In the genomic region with DNA sequence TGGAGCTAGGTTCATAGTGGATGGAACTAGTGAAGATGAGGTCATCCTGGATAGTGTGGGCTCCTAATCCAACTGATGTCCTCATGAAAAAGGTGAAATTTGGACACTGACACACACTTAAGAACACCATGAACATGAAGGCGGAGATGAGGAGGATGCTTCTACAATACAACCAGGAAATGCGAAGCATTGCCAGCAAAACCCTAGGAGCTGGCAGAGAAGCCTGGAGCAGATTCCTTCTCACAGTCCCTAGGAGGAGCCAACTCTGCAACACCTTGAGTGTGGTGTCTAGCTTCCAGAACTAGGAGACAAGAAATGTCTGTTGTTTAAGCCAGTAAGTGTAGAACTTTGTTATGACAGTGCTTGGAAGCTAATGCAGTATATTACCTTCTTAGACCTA, we compare ENCODE assay signal across 21 cellular contexts.
"Had no signal": no experiment of that assay in that cellular context is flagged by ENCODE, and none has a peak within 500 bp of the region (broad histone marks: within the 10 kb centered on the region; RNA-seq: fewer than 3 reads in every experiment).

No MANE protein-coding gene starts in this region.

- H3K9me3 Mint-ChIP-seq: activated CD4-positive, alpha-beta memory T cell treated with anti-CD3 and anti-CD28 coated beads for 36 hours had no signal

- H3K27ac Mint-ChIP-seq: activated CD4-positive, alpha-beta memory T cell treated with anti-CD3 and anti-CD28 coated beads for 36 hours; activated T-helper 1 cell treated with anti-CD3 and anti-CD28 coated beads, Interleukin-12 subunit alpha, Interleukin-12 subunit beta, Interleukin-2, Interleukin-4 antibody, amounts not matched to agents 30 ng/mL and 10 ng/mL and 1 ng/mL, durations not matched to agents 14 hours and 24 hours and 36 hours had no signal

- H3K27me3 ChIP-seq: body of pancreas, colonic mucosa, esophagus squamous epithelium had no signal

- H3K4me1 ChIP-seq: body of pancreas, colonic mucosa, gastroesophageal sphincter, tibial artery had no signal

- H3K36me3 ChIP-seq: colonic mucosa, esophagus squamous epithelium, gastroesophageal sphincter, tibial artery had no signal

- ATAC-seq: body of pancreas; effector memory CD8-positive, alpha-beta T cell; gastroesophageal sphincter; left cardiac atrium had no signal

- H3K27me3 Mint-ChIP-seq: activated CD4-positive, alpha-beta memory T cell treated with anti-CD3 and anti-CD28 coated beads for 36 hours; effector memory CD8-positive, alpha-beta T cell had no signal

- H3K4me3 Mint-ChIP-seq: activated CD4-positive, alpha-beta memory T cell treated with anti-CD3 and anti-CD28 coated beads for 36 hours; activated T-helper 1 cell treated with anti-CD3 and anti-CD28 coated beads, Interleukin-12 subunit alpha, Interleukin-12 subunit beta, Interleukin-2, Interleukin-4 antibody, amounts not matched to agents 30 ng/mL and 10 ng/mL and 1 ng/mL, durations not matched to agents 14 hours and 24 hours and 36 hours; effector memory CD8-positive, alpha-beta T cell; nephron progenitor cell had no signal

- H3K4me3 ChIP-seq: body of pancreas, colonic mucosa, dorsolateral prefrontal cortex, esophagus squamous epithelium, gastroesophageal sphincter, tibial artery had no signal

- H3K27ac ChIP-seq: body of pancreas, colonic mucosa, dorsolateral prefrontal cortex, esophagus squamous epithelium, gastroesophageal sphincter, tibial artery had no signal

- H3K36me3 Mint-ChIP-seq: activated CD4-positive, alpha-beta memory T cell treated with anti-CD3 and anti-CD28 coated beads for 36 hours had no signal

- H3K9me3 ChIP-seq: body of pancreas, colonic mucosa, esophagus squamous epithelium, tibial artery had no signal

- DNase-seq: activated CD4-positive, alpha-beta memory T cell treated with anti-CD3 and anti-CD28 coated beads for 36 hours; activated CD4-positive, alpha-beta T cell treated with anti-CD3 and anti-CD28 coated beads for 48 hours; activated gamma-delta T cell; activated naive CD4-positive, alpha-beta T cell treated with anti-CD3 and anti-CD28 coated beads, Interleukin-2, amount 50 U/mL, for 16 hours; body of pancreas; caudate nucleus; colonic mucosa; dorsolateral prefrontal cortex; effector memory CD8-positive, alpha-beta T cell; esophagus squamous epithelium; head of caudate nucleus; hypothalamus; left cardiac atrium; midbrain; nephron progenitor cell; posterior cingulate gyrus; stimulated activated CD4-positive, alpha-beta T cell treated with anti-CD3 and anti-CD28 coated beads, Interleukin-4, amount 100 ng/mL, for 24 hours; stimulated activated naive CD4-positive, alpha-beta T cell treated with Interleukin-2 at 50 U/mL for 16 hours; tibial artery had no signal
